Comparison of ENCODE assay signal across 1 cellular context in the genomic region with DNA sequence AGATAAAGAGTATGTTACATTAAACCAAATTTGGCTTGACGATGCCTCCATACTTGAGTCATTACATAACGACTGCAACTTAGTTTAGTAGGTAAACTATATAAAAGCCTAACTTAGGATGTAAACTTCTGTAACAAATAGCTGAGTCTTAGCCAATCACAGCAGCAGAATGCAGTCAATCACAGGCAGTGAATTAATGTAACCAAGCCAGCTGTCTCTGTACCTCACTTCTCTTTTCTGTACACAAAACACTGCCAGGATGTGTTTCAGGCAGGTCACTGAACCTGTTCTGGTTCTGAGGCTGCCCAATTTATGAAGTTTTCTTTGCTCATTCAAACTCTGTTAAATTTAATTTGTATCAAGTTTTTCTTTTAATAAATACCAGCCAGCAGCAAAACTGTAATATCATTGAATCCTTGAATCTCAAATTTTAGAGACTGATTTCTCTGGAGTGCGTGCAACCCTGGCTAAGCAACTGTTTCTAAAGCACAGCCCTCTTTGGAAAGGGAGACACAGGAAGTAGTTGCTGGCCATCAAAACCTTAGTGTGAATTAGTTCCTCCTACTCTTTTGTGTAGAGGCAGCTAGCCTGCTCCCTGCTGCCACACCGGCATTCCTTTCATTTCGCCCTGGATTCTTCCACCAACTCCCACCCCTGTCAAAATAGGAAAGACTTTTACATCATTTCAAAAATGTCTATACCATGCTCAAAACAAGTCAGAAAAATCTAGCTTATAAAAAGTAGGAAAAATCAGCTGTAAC.
TF ChIP-seq lines count a peak whose summit lies in the region.

No MANE protein-coding gene starts in this region.

TF ChIP-seq in IMR-90, 13 proteins besides CTCF, POLR2A, EP300 and RAD21 (continued from another document):
- TF ChIP-seq, protein P1, sequence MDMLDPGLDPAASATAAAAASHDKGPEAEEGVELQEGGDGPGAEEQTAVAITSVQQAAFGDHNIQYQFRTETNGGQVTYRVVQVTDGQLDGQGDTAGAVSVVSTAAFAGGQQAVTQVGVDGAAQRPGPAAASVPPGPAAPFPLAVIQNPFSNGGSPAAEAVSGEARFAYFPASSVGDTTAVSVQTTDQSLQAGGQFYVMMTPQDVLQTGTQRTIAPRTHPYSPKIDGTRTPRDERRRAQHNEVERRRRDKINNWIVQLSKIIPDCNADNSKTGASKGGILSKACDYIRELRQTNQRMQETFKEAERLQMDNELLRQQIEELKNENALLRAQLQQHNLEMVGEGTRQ (IDR thresholded peaks at IDR 0.05; ENCODE audit: low read depth, low read length) = no peak
- TF ChIP-seq BHLHE40 (IDR thresholded peaks at IDR 0.05; ENCODE audit: low read depth, low read length) = no peak
- TF ChIP-seq SMC3 (IDR thresholded peaks at IDR 0.05; ENCODE audit: low read depth, low read length) = no peak
- TF ChIP-seq FOS (IDR thresholded peaks at IDR 0.05; ENCODE audit: low read depth, low read length) = no peak
- TF ChIP-seq RFX5 (IDR thresholded peaks at IDR 0.05; ENCODE audit: low read depth, low read length) = no peak
- no peak for TF ChIP-seq ELK1 (IDR thresholded peaks at IDR 0.05; ENCODE audit: borderline replicate concordance, low read depth, low read length)
- no peak for TF ChIP-seq MAFK (IDR thresholded peaks at IDR 0.05; ENCODE audit: low read depth, low read length)
- TF ChIP-seq CHD1 (IDR thresholded peaks at IDR 0.05; ENCODE audit: low read depth, low read length) = no peak
- no peak for TF ChIP-seq MXI1 (IDR thresholded peaks at IDR 0.05; ENCODE audit: borderline replicate concordance, low read depth, low read length)
- TF ChIP-seq RCOR1 (IDR thresholded peaks at IDR 0.05; ENCODE audit: insufficient replicate concordance, low read length) = no peak
- TF ChIP-seq CEBPB (IDR thresholded peaks at IDR 0.05; ENCODE audit: low read depth, low read length) = no peak
- TF ChIP-seq NFE2L2 (IDR thresholded peaks at IDR 0.05; ENCODE audit: low read depth, low read length) = no peak
